In the genomic region with DNA sequence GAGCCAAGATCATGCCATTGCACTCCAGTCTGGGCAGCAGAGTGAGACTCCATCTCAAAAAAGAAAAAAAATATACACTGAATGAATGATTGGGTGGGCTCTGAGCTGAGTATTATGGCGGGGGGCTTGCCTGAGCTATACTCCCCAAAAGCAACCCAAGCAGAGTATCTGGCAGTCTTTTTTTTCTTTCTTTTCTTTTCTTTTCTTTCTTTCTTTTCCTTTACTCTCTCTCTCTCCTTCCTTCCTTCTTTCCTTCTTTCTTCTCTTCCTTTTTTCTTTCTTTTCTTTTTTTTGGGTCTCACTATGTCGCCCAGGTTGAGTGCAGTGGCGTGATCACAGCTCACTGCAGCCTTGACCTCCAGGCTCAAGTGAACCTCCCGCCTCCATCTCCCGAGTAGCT, we compare ENCODE assay signal across 10 cellular contexts. TPM values are rescaled to one million over a fixed set of nuclear protein-coding genes. Genes with fewer than 3 reads are reported as not detected.
"Had no signal": no experiment of that assay in that cellular context is flagged by ENCODE, and none has a peak within 500 bp of the region (broad histone marks: within the 10 kb centered on the region; RNA-seq: fewer than 3 reads in every experiment).

No MANE protein-coding gene starts in this region.

- DNase-seq: GM23248, GOT3, H7, KG1 had no signal

- H3K36me3 Mint-ChIP-seq: IgD-negative memory B cell had no signal

- H3K9me3 ChIP-seq: HAP-1 had no signal

- H3K9ac ChIP-seq: GM23248 had no signal

- H3K4me1 ChIP-seq: HAP-1 had no signal

- ATAC-seq: HCT116, HepG2 had no signal

- H3K9me3 Mint-ChIP-seq: IgD-negative memory B cell had no signal

- H3K4me3 ChIP-seq: GM23248, HAP-1 had no signal

- H3K36me3 ChIP-seq: HAP-1 had no signal

- H3K27ac ChIP-seq: GM23248, HL-60 had no signal

RNA-seq across cellular contexts. Expression of a gene that starts 27.7 kb away (rescaled TPM):
- total RNA-seq: H4 had no signal
- polyA plus RNA-seq: IgD-negative memory B cell had no signal
